In genomic region chr22:22802346-22802970, GRCh38 we compare ENCODE assay signal across 11 cellular contexts.
A peak's percentile ranks its signal among the peaks of the same experiment; 100 is the strongest.
DNase-seq lines count a peak whose midpoint lies in the region; ATAC-seq, FAIRE-seq and TF ChIP-seq lines count a peak whose summit lies in the region.
"Had no signal": no experiment of that assay in that cellular context is flagged by ENCODE, and none has a peak within 500 bp of the region (broad histone marks: within the 10 kb centered on the region; RNA-seq: fewer than 3 reads in every experiment).

No MANE protein-coding gene starts in this region.

- no peaks in the 10 kb centered on the region for H3K23me2 ChIP-seq in H1 (ENCODE audit: low read depth, low read length)

- TF ChIP-seq EP300 in H1 (IDR thresholded peaks at IDR 0.05; ENCODE audit: borderline replicate concordance in 1 of 2, low read depth in 2 of 2, low read length in 2 of 2): no peak

- no peak overlapping the region for H2AK5ac ChIP-seq in H1 (ENCODE audit: low read depth, low read length)

- H3K4me3 ChIP-seq in heart left ventricle (no peak overlapping the region), H1 (ENCODE audit: extremely low read depth in 1 of 4, insufficient read depth in 2 of 4, low read depth in 3 of 4, low read length in 4 of 4) (no peak overlapping the region)
- H3K4me3 ChIP-seq: vagina had no signal

- no peak overlapping the region for H3K4me2 ChIP-seq in H1 (ENCODE audit: insufficient read depth in 1 of 2, low read depth in 2 of 2, low read length in 2 of 2)

- H2BK20ac ChIP-seq in H1 (ENCODE audit: low read length): no peak overlapping the region

- no peak overlapping the region for H3K4ac ChIP-seq in H1 (replicated peaks; ENCODE audit: insufficient read length, low read depth, low read length)

- H4K5ac ChIP-seq in H1 (ENCODE audit: insufficient read length, low read depth, low read length): no peak overlapping the region

- peak in 8 of 12 donors; percentile 8 to 44 (median 20) for TF ChIP-seq CTCF in heart left ventricle (IDR thresholded peaks at IDR 0.05)
- peak; percentile 34 to 58 (median 43); a peak in 3 of 4 replicates for TF ChIP-seq CTCF in H1 (IDR thresholded peaks at IDR 0.05; ENCODE audit: control extremely low read depth in 1 of 3, insufficient read depth in 1 of 3, low read depth in 1 of 3, low read length in 3 of 3)

- DNase-seq in heart left ventricle (no peak), Right ventricle myocardium superior (no peak), NOMO-1 (lab: John Stamatoyannopoulos, UW; ENCODE audit: unreplicated experiment in 2 of 2) (peak; percentile 52 to 66), H1 (ENCODE audit: low read depth in 1 of 2, low spot score in 2 of 2) (peak in 1 of 2 experiments; percentile 42), occipital lobe (lab: John Stamatoyannopoulos, UW) (no peak)
- DNase-seq in stimulated activated naive CD8-positive, alpha-beta T cell treated with anti-CD3 and anti-CD28 coated beads, Interleukin-15, Interleukin-2, amounts not matched to agents 100 U/mL and 50 U/mL, for 24 hours: peak; percentile 42
- DNase-seq: DMS79 treated with DMSO at 0.1 percent for 48 hours had no signal

- H2AFZ ChIP-seq in H1 (ENCODE audit: low read length): no peak overlapping the region

- POLR2A ChIA-PET in H1 (lab: Charles Lee; ENCODE audit: partially characterized antibody): no interaction called here

- H3K27me3 ChIP-seq in heart left ventricle: peaks cover 0 to 32% (median 3%) of the 10 kb centered on the region in 9 donors
- peaks cover 10 to 56% (median 16%) of the 10 kb centered on the region in 4 experiments for H3K27me3 ChIP-seq in H1 (replicated peaks in 1 of 4; ENCODE audit: control insufficient read depth in 3 of 4, extremely low read depth in 1 of 4, insufficient read depth in 3 of 4, low read length in 3 of 4)
- H3K27me3 ChIP-seq: vagina had no signal

- H3K79me1 ChIP-seq in H1 (ENCODE audit: low read depth, low read length): no peaks in the 10 kb centered on the region

- H3K9me3 ChIP-seq in heart left ventricle (no peaks in the 10 kb centered on the region), H1 (ENCODE audit: insufficient read depth in 2 of 2, low read depth in 1 of 2, low read length in 1 of 2) (peaks cover 27 to 70% of the 10 kb centered on the region in 2 experiments)
- H3K9me3 ChIP-seq: vagina had no signal

- CTCF ChIA-PET in H1 (lab: Charles Lee; ENCODE audit: partially characterized antibody): interaction anchor here (1.1 to 1.9 kb wide), 3 partner anchors 14 to 338 kb away, joined by 3 to 5 read pairs (median 4); no protein-coding TSS in a partner anchor

- H4K20me1 ChIP-seq in H1 (replicated peaks in 1 of 2; ENCODE audit: control insufficient read depth in 1 of 2, insufficient read depth in 2 of 2, low read length in 2 of 2): no peaks in the 10 kb centered on the region

- H2BK120ac ChIP-seq in H1 (replicated peaks; ENCODE audit: low read depth, low read length): no peak overlapping the region

- no peak overlapping the region for H3K23ac ChIP-seq in H1 (ENCODE audit: insufficient read length)

- H2BK5ac ChIP-seq in H1 (ENCODE audit: low read depth, low read length): no peak overlapping the region

- no peak overlapping the region for H3K9ac ChIP-seq in H1 (replicated peaks in 1 of 4; ENCODE audit: extremely low read depth in 1 of 4, low read depth in 3 of 4, low read length in 3 of 4)

- no peak for FAIRE-seq in H1 (lab: Jason Lieb, UNC)
- FAIRE-seq: H54 had no signal

- no peak overlapping the region for H2BK12ac ChIP-seq in H1 (ENCODE audit: low read depth, low read length)

- H3K56ac ChIP-seq in H1 (replicated peaks; ENCODE audit: insufficient read length, low read depth, low read length): no peak overlapping the region

- H3K4me1 ChIP-seq in heart left ventricle: no peaks in the 10 kb centered on the region
- no peaks in the 10 kb centered on the region; a peak in 1 of 7 replicates for H3K4me1 ChIP-seq in H1 (replicated peaks in 1 of 4; ENCODE audit: control insufficient read depth in 3 of 4, insufficient read depth in 4 of 4, low read length in 3 of 4)
- H3K4me1 ChIP-seq: vagina had no signal

- no peaks in the 10 kb centered on the region for H3K79me2 ChIP-seq in H1 (ENCODE audit: control insufficient read depth in 1 of 2, insufficient read depth in 2 of 2, low read length in 2 of 2)

- H3K18ac ChIP-seq in H1 (ENCODE audit: extremely low read depth, low read length): no peak overlapping the region

- WGBS in heart left ventricle, 4 donors: 67 to 75% (median 72%) methylated on average over 5 of the region's 5 CpGs
- WGBS in H1 (ENCODE audit: extremely low coverage in 1 of 2, insufficient coverage in 1 of 2, insufficient read length in 1 of 2, insufficient replicate concordance in 2 of 2, low coverage in 1 of 2, low lambda C conversion rate in 2 of 2, missing lambda C conversion rate in 1 of 2), 2 experiments: 71% methylated on average over 5 of the region's 5 CpGs; no CpG with 5 or more reads in 1 of the 2 experiments

- intact Hi-C loops in heart left ventricle (cut with DNase I) (loop anchor here in 1 of 10 donors (10.0 kb wide), 1 partner anchor 82 kb away; the partner anchor contains the start of gene IGLL5), Right ventricle myocardium superior (cut with DNase I) (no loop called here)

- TF ChIP-seq RAD21 in H1 (IDR thresholded peaks at IDR 0.05 in 1 of 2, conservative IDR thresholded peaks at IDR 0.05 in 1 of 2; ENCODE audit: low read depth in 2 of 2, low read length in 2 of 2): peak; percentile 36 to 45; a peak in 2 of 4 replicates

- H4K91ac ChIP-seq in H1 (replicated peaks; ENCODE audit: insufficient read length, low read length): no peak overlapping the region

- no peak overlapping the region for H2BK15ac ChIP-seq in H1 (ENCODE audit: low read length)

- H3K27ac ChIP-seq in heart left ventricle (no peak overlapping the region), H1 (ENCODE audit: low read depth, low read length) (no peak overlapping the region)
- H3K27ac ChIP-seq: vagina had no signal

- H4K8ac ChIP-seq in H1 (ENCODE audit: extremely low read depth, insufficient read depth, low read length): no peak overlapping the region

- ATAC-seq in heart left ventricle (no peak), Right ventricle myocardium superior (ENCODE audit: poor library complexity) (no peak), HG03432 (IDR thresholded peaks at IDR 0.05; ENCODE audit: unreplicated experiment) (no peak), HG03108 (IDR thresholded peaks at IDR 0.05; ENCODE audit: unreplicated experiment) (no peak)
- ATAC-seq in stimulated activated naive CD8-positive, alpha-beta T cell treated with anti-CD3 and anti-CD28 coated beads, Interleukin-15, Interleukin-2, amounts not matched to agents 100 U/mL and 50 U/mL, for 24 hours: peak; percentile 28

- H3K36me3 ChIP-seq in heart left ventricle (no peaks in the 10 kb centered on the region), H1 (ENCODE audit: control insufficient read depth in 2 of 4, insufficient read depth in 4 of 4, low read length in 3 of 4) (no peaks in the 10 kb centered on the region)
- H3K36me3 ChIP-seq: vagina had no signal

- no peak overlapping the region for H3K14ac ChIP-seq in H1 (ENCODE audit: insufficient read length)

- TF ChIP-seq POLR2A in heart left ventricle (IDR thresholded peaks at IDR 0.05) (no peak), H1 (IDR thresholded peaks at IDR 0.05; ENCODE audit: control extremely low read depth in 1 of 2, low read depth in 2 of 2, low read length in 2 of 2) (no peak)

TF ChIP-seq in H1, 55 proteins besides CTCF, POLR2A, EP300 and RAD21:
- TF ChIP-seq NANOG (IDR thresholded peaks at IDR 0.05; ENCODE audit: insufficient read depth, low read depth, low read length, poor library complexity, severe bottlenecking) (no peak), TAF1 (IDR thresholded peaks at IDR 0.05; ENCODE audit: low read depth, low read length) (no peak)
TF ChIP-seq in H1: peak in this region for 0.

Comparison
In these comparisons a context has a peak if more than half of its experiments do, and no peak if none do; other contexts are left out.
1. DNase-seq: peak in NOMO-1 (2 of 2) and stimulated activated naive CD8-positive, alpha-beta T cell treated with anti-CD3 and anti-CD28 coated beads, Interleukin-15, Interleukin-2, amounts not matched to agents 100 U/mL and 50 U/mL, for 24 hours (single experiment); none in heart left ventricle (0 of 5), Right ventricle myocardium superior (single experiment) and occipital lobe (single experiment).